ENCODE assay signal across 1 cellular context in genomic region chr9:122810306-122810946, GRCh38.
TF ChIP-seq lines count a peak whose summit lies in the region.

No MANE protein-coding gene starts in this region.

TF ChIP-seq in K562, 482 proteins besides CTCF, POLR2A, EP300 and RAD21 (continued from another document):
- no peak for TF ChIP-seq IRF9 (tag; IDR thresholded peaks at IDR 0.05)
- TF ChIP-seq THAP7 (CRISPR knock-in tag; IDR thresholded peaks at IDR 0.05): no peak
- TF ChIP-seq CREB1 (IDR thresholded peaks at IDR 0.05): no peak
- no peak for TF ChIP-seq CREB1 (CRISPR knock-in tag; IDR thresholded peaks at IDR 0.05)
- TF ChIP-seq ZNF3 (CRISPR knock-in tag; IDR thresholded peaks at IDR 0.05): no peak
- no peak for TF ChIP-seq ZNF41 (CRISPR knock-in tag; conservative IDR thresholded peaks at IDR 0.05)
- no peak for TF ChIP-seq NFE2L1 (tag; IDR thresholded peaks at IDR 0.05; ENCODE audit: borderline replicate concordance, low read depth)
- no peak for TF ChIP-seq ATF1 (CRISPR knock-in tag; IDR thresholded peaks at IDR 0.05)
- no peak; the same call in 1 of the 2 replicates for TF ChIP-seq ATF1 (tag; IDR thresholded peaks at IDR 0.05)
- TF ChIP-seq CBFA2T3 (IDR thresholded peaks at IDR 0.05): no peak
- TF ChIP-seq HOMEZ (CRISPR knock-in tag; IDR thresholded peaks at IDR 0.05): no peak
- no peak for TF ChIP-seq RFX7 (CRISPR knock-in tag; IDR thresholded peaks at IDR 0.05)
- TF ChIP-seq E2F5 (CRISPR knock-in tag; IDR thresholded peaks at IDR 0.05): no peak
- TF ChIP-seq, protein P1, sequence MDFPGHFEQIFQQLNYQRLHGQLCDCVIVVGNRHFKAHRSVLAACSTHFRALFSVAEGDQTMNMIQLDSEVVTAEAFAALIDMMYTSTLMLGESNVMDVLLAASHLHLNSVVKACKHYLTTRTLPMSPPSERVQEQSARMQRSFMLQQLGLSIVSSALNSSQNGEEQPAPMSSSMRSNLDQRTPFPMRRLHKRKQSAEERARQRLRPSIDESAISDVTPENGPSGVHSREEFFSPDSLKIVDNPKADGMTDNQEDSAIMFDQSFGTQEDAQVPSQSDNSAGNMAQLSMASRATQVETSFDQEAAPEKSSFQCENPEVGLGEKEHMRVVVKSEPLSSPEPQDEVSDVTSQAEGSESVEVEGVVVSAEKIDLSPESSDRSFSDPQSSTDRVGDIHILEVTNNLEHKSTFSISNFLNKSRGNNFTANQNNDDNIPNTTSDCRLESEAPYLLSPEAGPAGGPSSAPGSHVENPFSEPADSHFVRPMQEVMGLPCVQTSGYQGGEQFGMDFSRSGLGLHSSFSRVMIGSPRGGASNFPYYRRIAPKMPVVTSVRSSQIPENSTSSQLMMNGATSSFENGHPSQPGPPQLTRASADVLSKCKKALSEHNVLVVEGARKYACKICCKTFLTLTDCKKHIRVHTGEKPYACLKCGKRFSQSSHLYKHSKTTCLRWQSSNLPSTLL (IDR thresholded peaks at IDR 0.05): no peak
- TF ChIP-seq PHF20 (IDR thresholded peaks at IDR 0.05; ENCODE audit: partially characterized antibody): no peak
- peak; percentile 86 for TF ChIP-seq SMC3 (conservative IDR thresholded peaks at IDR 0.05; ENCODE audit: insufficient read depth, low read depth, low read length)
- TF ChIP-seq TAF7 (tag; IDR thresholded peaks at IDR 0.05): no peak
- peak in 1 of 3 experiments; percentile 44 for TF ChIP-seq YY1 (IDR thresholded peaks at IDR 0.05; ENCODE audit: borderline replicate concordance in 1 of 3, control insufficient read depth in 1 of 3, extremely low read depth in 1 of 3, insufficient read depth in 3 of 3, insufficient read length in 1 of 3, insufficient replicate concordance in 2 of 3, low read depth in 1 of 3, low read length in 2 of 3)
- peak; percentile 58; the same call in 1 of the 2 replicates for TF ChIP-seq STAG1 (CRISPR knock-in tag; IDR thresholded peaks at IDR 0.05; ENCODE audit: borderline replicate concordance)
- no peak for TF ChIP-seq TFE3 (CRISPR knock-in tag; IDR thresholded peaks at IDR 0.05)
- no peak for TF ChIP-seq ZNF75A (CRISPR knock-in tag; IDR thresholded peaks at IDR 0.05)
- TF ChIP-seq ZNF766 (CRISPR knock-in tag; conservative IDR thresholded peaks at IDR 0.05): no peak
- no peak for TF ChIP-seq SPI1 (IDR thresholded peaks at IDR 0.05; ENCODE audit: borderline replicate concordance, low read depth, low read length)
- no peak for TF ChIP-seq ZNF140 (CRISPR knock-in tag; IDR thresholded peaks at IDR 0.05)
- no peak for TF ChIP-seq MTA2 (IDR thresholded peaks at IDR 0.05; ENCODE audit: low read depth)
- TF ChIP-seq ZNF232 (CRISPR knock-in tag; IDR thresholded peaks at IDR 0.05): no peak
- no peak for TF ChIP-seq NCOA4 (IDR thresholded peaks at IDR 0.05; ENCODE audit: partially characterized antibody)
- TF ChIP-seq LEF1 (IDR thresholded peaks at IDR 0.05): no peak
- TF ChIP-seq ZNF445 (CRISPR knock-in tag; IDR thresholded peaks at IDR 0.05; ENCODE audit: low read depth): no peak
TF ChIP-seq in K562: peak in this region for 10.
